ENCODE assay signal across 11 cellular contexts in the genomic region with DNA sequence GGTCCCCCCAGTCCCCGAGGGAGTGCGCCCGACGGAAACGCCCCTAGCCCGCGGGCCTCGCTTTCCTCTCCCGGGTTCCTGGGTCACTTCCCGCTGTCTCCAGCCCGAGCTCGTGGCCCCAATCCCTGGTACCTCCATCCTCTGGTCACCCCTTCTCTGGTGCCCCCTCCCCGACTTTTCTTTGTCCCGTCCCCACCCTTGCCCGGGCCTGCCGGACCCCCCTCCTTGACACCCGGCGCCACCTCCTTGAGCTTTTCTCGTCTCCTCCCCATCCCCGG. TPM values are rescaled to one million over a fixed set of nuclear protein-coding genes. Genes with fewer than 3 reads are reported as not detected.
DNase-seq lines count a peak whose midpoint lies in the region; ATAC-seq lines count a peak whose summit lies in the region.
"Had no signal": no experiment of that assay in that cellular context is flagged by ENCODE, and none has a peak within 500 bp of the region (broad histone marks: within the 10 kb centered on the region; RNA-seq: fewer than 3 reads in every experiment).

No MANE protein-coding gene starts in this region.

- no peak overlapping the region for H3K27ac Mint-ChIP-seq in activated CD4-positive, alpha-beta T cell treated with anti-CD3 and anti-CD28 coated beads for 36 hours
- no peak overlapping the region for H3K27ac Mint-ChIP-seq in stimulated activated naive B cell treated with anti-CD40 and anti-IgM and Interleukin-4, amounts not matched to agents 10 μg/mL and 1 μg/mL and 100 μg/mL, for 72 hours

- no peaks in the 10 kb centered on the region for H3K9me3 Mint-ChIP-seq in activated CD4-positive, alpha-beta T cell treated with anti-CD3 and anti-CD28 coated beads for 36 hours (ENCODE audit: low read depth)
- no peaks in the 10 kb centered on the region for H3K9me3 Mint-ChIP-seq in stimulated activated naive B cell treated with anti-CD40 and anti-IgM and Interleukin-4, amounts not matched to agents 10 μg/mL and 1 μg/mL and 100 μg/mL, for 72 hours

- ATAC-seq in activated CD4-positive, alpha-beta T cell treated with anti-CD3 and anti-CD28 coated beads for 36 hours: no peak
- no peak for ATAC-seq in stimulated activated naive B cell treated with anti-CD40 and anti-IgM and Interleukin-4, amounts not matched to agents 10 μg/mL and 1 μg/mL and 100 μg/mL, for 72 hours (replicated peaks)
- ATAC-seq in GM19452 (IDR thresholded peaks at IDR 0.05; ENCODE audit: unreplicated experiment) (no peak), GM19328 (IDR thresholded peaks at IDR 0.05; ENCODE audit: unreplicated experiment) (no peak), HG02588 (IDR thresholded peaks at IDR 0.05; ENCODE audit: unreplicated experiment) (no peak)

- peaks cover 20% of the 10 kb centered on the region for H3K4me1 Mint-ChIP-seq in activated CD4-positive, alpha-beta T cell treated with anti-CD3 and anti-CD28 coated beads for 36 hours
- H3K4me1 Mint-ChIP-seq in stimulated activated naive B cell treated with anti-CD40 and anti-IgM and Interleukin-4, amounts not matched to agents 10 μg/mL and 1 μg/mL and 100 μg/mL, for 72 hours: peaks cover 17 to 28% of the 10 kb centered on the region in 2 donors

- intact Hi-C loops in activated CD4-positive, alpha-beta T cell treated with anti-CD3 and anti-CD28 coated beads for 36 hours (cut with DNase I, micrococcal nuclease): loop anchor here in 1 of 2 experiments (2.0 kb wide), 1 partner anchor 15 kb away; no protein-coding TSS in a partner anchor

- H3K36me3 ChIP-seq in adipocyte (ENCODE audit: control insufficient read depth, insufficient read depth, low read length, severe bottlenecking) (no peaks in the 10 kb centered on the region), iPS-20b (ENCODE audit: insufficient read depth, low read depth, low read length) (no peaks in the 10 kb centered on the region)

- peak overlapping the region; percentile 23 for H3K4me3 Mint-ChIP-seq in activated CD4-positive, alpha-beta T cell treated with anti-CD3 and anti-CD28 coated beads for 36 hours
- H3K4me3 Mint-ChIP-seq in stimulated activated naive B cell treated with anti-CD40 and anti-IgM and Interleukin-4, amounts not matched to agents 10 μg/mL and 1 μg/mL and 100 μg/mL, for 72 hours: peak overlapping the region; percentile 53 to 65

- H3K9me3 ChIP-seq in adipocyte (ENCODE audit: control insufficient read depth, low read length): no peaks in the 10 kb centered on the region
- no peaks in the 10 kb centered on the region for H3K9me3 ChIP-seq in iPS-20b (ENCODE audit: insufficient read depth, low read depth, low read length)

- H3K4me3 ChIP-seq in adipocyte (ENCODE audit: low read length) (peak overlapping the region; percentile 52), iPS-20b (ENCODE audit: low read length) (peak overlapping the region; percentile 72)

- DNase-seq in activated CD4-positive, alpha-beta T cell treated with anti-CD3 and anti-CD28 coated beads for 36 hours: no peak
- DNase-seq in activated CD4-positive, alpha-beta T cell treated with anti-CD3 and anti-CD28 coated beads, Interleukin-2, amount 50 U/mL, for 1 hour: no peak
- DNase-seq in adipocyte (ENCODE audit: low read depth): no peak
- DNase-seq in stimulated activated naive B cell treated with anti-CD40 and anti-IgM and Interleukin-4, amounts not matched to agents 10 μg/mL and 1 μg/mL and 100 μg/mL, for 72 hours: no peak
- DNase-seq: 8988T, hypothalamus, NCI-H446 had no signal

- no peak overlapping the region for H3K9ac ChIP-seq in adipocyte (ENCODE audit: low read length)
- no peak overlapping the region; the same call in 1 of the 2 replicates for H3K9ac ChIP-seq in iPS-20b (ENCODE audit: low read depth, low read length)

- CTCF ChIA-PET in activated CD4-positive, alpha-beta T cell treated with anti-CD3 and anti-CD28 coated beads for 36 hours (lab: Charles Lee): interaction anchor here (0.9 to 2.5 kb wide), 2 partner anchors 29 to 44 kb away, joined by 3 to 8 read pairs; no protein-coding TSS in a partner anchor

- POLR2A ChIA-PET in activated CD4-positive, alpha-beta T cell treated with anti-CD3 and anti-CD28 coated beads for 36 hours (lab: Charles Lee): no interaction called here

- no peaks in the 10 kb centered on the region for H3K4me1 ChIP-seq in adipocyte (ENCODE audit: control insufficient read depth, insufficient read depth, low read length)
- peaks cover 6% of the 10 kb centered on the region; the same call in 1 of the 2 replicates for H3K4me1 ChIP-seq in iPS-20b (ENCODE audit: insufficient read depth, low read length)

- no peak overlapping the region for H3K27ac ChIP-seq in iPS-20b (ENCODE audit: low read length)

- no peaks in the 10 kb centered on the region for H3K36me3 Mint-ChIP-seq in activated CD4-positive, alpha-beta T cell treated with anti-CD3 and anti-CD28 coated beads for 36 hours (ENCODE audit: low read depth)
- H3K36me3 Mint-ChIP-seq in stimulated activated naive B cell treated with anti-CD40 and anti-IgM and Interleukin-4, amounts not matched to agents 10 μg/mL and 1 μg/mL and 100 μg/mL, for 72 hours: no peaks in the 10 kb centered on the region

- H3K27me3 ChIP-seq in adipocyte (replicated peaks; ENCODE audit: control insufficient read depth, insufficient read depth, low read length) (peaks cover 14% of the 10 kb centered on the region), iPS-20b (ENCODE audit: insufficient read depth, low read length) (peaks cover 55% of the 10 kb centered on the region)

- peaks cover 23% of the 10 kb centered on the region for H3K27me3 Mint-ChIP-seq in activated CD4-positive, alpha-beta T cell treated with anti-CD3 and anti-CD28 coated beads for 36 hours
- H3K27me3 Mint-ChIP-seq in stimulated activated naive B cell treated with anti-CD40 and anti-IgM and Interleukin-4, amounts not matched to agents 10 μg/mL and 1 μg/mL and 100 μg/mL, for 72 hours: peaks cover 34 to 36% of the 10 kb centered on the region in 2 donors

RNA-seq across cellular contexts. Expression of a gene that starts 0.3 kb away (rescaled TPM):
- total RNA-seq in activated CD4-positive, alpha-beta T cell treated with anti-CD3 and anti-CD28 coated beads for 36 hours: under 1 TPM in 1 of 2 experiments, not detected in 1; 0.16 TPM

RNA-seq across cellular contexts. Expression of a gene that starts 39.7 kb away (rescaled TPM):
- total RNA-seq in activated CD4-positive, alpha-beta T cell treated with anti-CD3 and anti-CD28 coated beads for 36 hours: 10 to 100 TPM; 14.3 to 15.0 TPM
